Comparison of ENCODE assay signal across 19 cellular contexts in the genomic region with DNA sequence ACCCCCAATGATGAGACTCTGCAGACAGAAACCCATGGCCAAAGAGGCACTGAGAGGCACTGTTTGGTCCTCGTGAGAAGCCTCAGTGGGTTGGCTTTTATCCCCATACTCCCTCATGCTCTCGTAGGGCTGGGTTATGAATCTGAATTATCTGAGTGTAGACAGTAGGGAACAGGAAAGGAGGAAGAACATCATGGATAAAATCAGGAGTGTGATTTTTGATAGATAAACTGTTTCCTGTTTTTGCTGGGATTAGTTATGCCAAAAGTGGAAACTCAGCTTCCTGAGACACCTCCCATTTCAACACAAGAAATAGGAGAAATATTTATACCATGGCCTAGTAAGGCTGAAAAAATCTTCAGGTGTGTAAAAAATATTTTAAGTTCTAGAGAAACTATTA.
"Had no signal": no experiment of that assay in that cellular context is flagged by ENCODE, and none has a peak within 500 bp of the region (broad histone marks: within the 10 kb centered on the region; RNA-seq: fewer than 3 reads in every experiment).

No MANE protein-coding gene starts in this region.

- H3K4me3 ChIP-seq: prostate gland, right atrium auricular region, smooth muscle cell, testis, tibial artery had no signal

- H3K36me3 ChIP-seq: prostate gland, right atrium auricular region, tibial artery had no signal

- H3K27ac ChIP-seq: prostate gland, right atrium auricular region, testis, tibial artery had no signal

- H3K4me1 ChIP-seq: prostate gland had no signal

- DNase-seq: effector memory CD4-positive, alpha-beta T cell; head of caudate nucleus; kidney; mammary epithelial cell; mesendoderm; naive thymus-derived CD8-positive, alpha-beta T cell; nephron progenitor cell; nucleus accumbens; stimulated activated CD4-positive, alpha-beta T cell treated with anti-CD3 and anti-CD28 coated beads, Interleukin-12 subunit alpha, Interleukin-12 subunit beta, amount 100 ng/mL, for 4 hours; stimulated activated CD4-positive, alpha-beta T cell treated with anti-CD3 and anti-CD28 coated beads, Interleukin-1b, Interleukin-23, amount 100 ng/mL, for 48 hours; stimulated activated CD4-positive, alpha-beta T cell treated with anti-CD3 and anti-CD28 coated beads, Interleukin-4, amount 100 ng/mL, for 1 hour; stimulated activated CD8-positive, alpha-beta memory T cell treated with anti-CD3 and anti-CD28 coated beads, Interleukin-4, amount 100 ng/mL, for 48 hours; stimulated activated naive CD4-positive, alpha-beta T cell; substantia nigra; testis; tibial artery had no signal
